ENCODE assay signal across 10 cellular contexts in the genomic region with DNA sequence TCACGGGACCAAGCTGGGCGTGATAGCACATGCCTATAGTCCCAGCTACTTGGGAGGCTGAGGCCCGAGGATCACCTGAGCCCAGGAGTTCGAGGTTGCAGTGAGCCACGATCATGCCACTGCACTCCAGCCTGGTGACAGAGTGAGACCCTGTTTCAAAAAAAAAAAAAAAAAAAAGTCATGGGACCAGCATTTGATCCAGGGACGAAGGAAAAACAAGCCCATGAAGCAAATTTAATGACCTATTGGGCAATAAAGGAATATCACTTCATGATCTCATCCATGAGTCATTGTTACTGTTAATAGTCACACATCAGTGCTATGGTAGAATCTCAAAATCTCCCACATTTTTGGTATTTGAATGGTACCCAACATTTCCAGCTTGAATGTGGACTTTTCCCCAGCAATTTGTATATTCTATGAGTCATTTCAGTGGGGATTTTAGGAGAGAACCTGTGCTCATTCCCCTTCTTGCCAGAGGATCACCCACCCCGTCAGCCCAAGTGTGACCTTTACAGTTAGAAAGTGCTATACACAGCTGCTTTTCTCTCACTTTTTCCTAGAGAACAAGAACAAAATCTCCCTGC. TPM values are rescaled to one million over a fixed set of nuclear protein-coding genes. Genes with fewer than 3 reads are reported as not detected.
A peak's percentile ranks its signal among the peaks of the same experiment; 100 is the strongest.
DNase-seq lines count a peak whose midpoint lies in the region; ATAC-seq and TF ChIP-seq lines count a peak whose summit lies in the region.
"Had no signal": no experiment of that assay in that cellular context is flagged by ENCODE, and none has a peak within 500 bp of the region (broad histone marks: within the 10 kb centered on the region; RNA-seq: fewer than 3 reads in every experiment).

No MANE protein-coding gene starts in this region.

- H3K4me3 ChIP-seq in subcutaneous abdominal adipose tissue (ENCODE audit: low read depth in 1 of 5, low read length in 5 of 5): no peak overlapping the region

- H3K4me1 ChIP-seq in subcutaneous abdominal adipose tissue (ENCODE audit: control insufficient read depth in 5 of 5, insufficient read depth in 5 of 5, low read length in 5 of 5): peaks cover 0 to 14% (median 12%) of the 10 kb centered on the region in 5 donors

- WGBS in adipose tissue, 3 donors: 69 to 86% (median 70%) methylated on average over 7 of the region's 7 CpGs

- no peaks in the 10 kb centered on the region for H3K36me3 ChIP-seq in subcutaneous abdominal adipose tissue (ENCODE audit: control insufficient read depth in 5 of 5, insufficient read depth in 5 of 5, low read length in 5 of 5)

- no peak for TF ChIP-seq POLR2A in erythroblast (IDR thresholded peaks at IDR 0.05; ENCODE audit: low read length)

- H3K9ac ChIP-seq in subcutaneous abdominal adipose tissue (ENCODE audit: low read length in 5 of 5): peak overlapping the region in 3 of 5 donors; percentile 45 to 59 (median 57)

- peaks cover 0 to 4% (median 0%) of the 10 kb centered on the region in 5 donors for H3K9me3 ChIP-seq in subcutaneous abdominal adipose tissue (ENCODE audit: control insufficient read depth in 5 of 5, low read length in 5 of 5)

- H3K27ac ChIP-seq in adipose tissue (ENCODE audit: low read depth, low read length): peak overlapping the region; percentile 74
- peak overlapping the region; percentile 82 for H3K27ac ChIP-seq in subcutaneous abdominal adipose tissue (ENCODE audit: low read depth, low read length)

- intact Hi-C loops in posterior cingulate gyrus (cut with DNase I): no loop called here

- no peak for DNase-seq in activated CD4-positive, CD25-positive, alpha-beta regulatory T cell (lab: John Stamatoyannopoulos, UW)
- DNase-seq in hepatic stellate cell (ENCODE audit: low spot score) (peak; percentile 62), erythroblast (lab: John Stamatoyannopoulos, UW) (no peak), posterior cingulate gyrus (no peak)
- DNase-seq: effector memory CD8-positive, alpha-beta T cell; NCI-H446 treated with DMSO at 0.1 percent for 48 hours had no signal

- ATAC-seq in activated CD4-positive, CD25-positive, alpha-beta regulatory T cell treated with anti-CD3 and anti-CD28 coated beads, Interleukin-2, amount 50 U/mL, for 24 hours: peak; percentile 41 to 63
- no peak for ATAC-seq in HG02642 (IDR thresholded peaks at IDR 0.05; ENCODE audit: poor library complexity, unreplicated experiment)
- ATAC-seq: effector memory CD8-positive, alpha-beta T cell had no signal

- H3K27me3 ChIP-seq in subcutaneous abdominal adipose tissue (ENCODE audit: control insufficient read depth in 5 of 5, insufficient read depth in 4 of 5, low read length in 5 of 5): no peaks in the 10 kb centered on the region

RNA-seq across cellular contexts. Expression of a gene that starts 8.5 kb away (rescaled TPM):
- 1,000 to 10,000 TPM in 1 of 3 donors, 100 to 1,000 TPM in 2; 315 to 1,671 (median 608) TPM for polyA plus RNA-seq in adipose tissue

RNA-seq across cellular contexts. Expression of a gene that starts 25.8 kb away (rescaled TPM):
- 10 to 100 TPM; 36.9 to 99.5 (median 96.0) TPM for polyA plus RNA-seq in adipose tissue
